30 cellular contexts compared by ENCODE assay signal in the genomic region with DNA sequence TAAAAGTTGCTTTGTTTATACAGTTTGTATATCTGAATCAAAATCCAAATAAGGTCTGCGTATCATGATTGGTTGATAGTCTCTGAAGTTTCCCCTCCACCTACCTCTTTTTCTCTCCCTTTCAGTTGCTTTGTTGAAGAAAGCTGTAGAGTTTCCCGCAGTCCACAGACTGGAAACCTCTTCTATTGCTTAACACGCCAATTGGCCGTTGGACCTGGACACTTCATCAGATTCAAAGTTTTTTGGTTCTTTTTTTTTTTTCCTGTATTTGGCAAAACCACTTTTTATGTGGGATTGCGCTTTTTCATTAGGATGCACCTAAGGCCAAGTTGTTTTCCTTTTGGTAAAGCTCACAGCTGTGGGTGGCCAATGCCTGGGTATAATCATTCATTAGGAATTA. TPM values are rescaled to one million over a fixed set of nuclear protein-coding genes. Genes with fewer than 3 reads are reported as not detected.
"Had no signal": no experiment of that assay in that cellular context is flagged by ENCODE, and none has a peak within 500 bp of the region (broad histone marks: within the 10 kb centered on the region; RNA-seq: fewer than 3 reads in every experiment).

No MANE protein-coding gene starts in this region.

- H3K27ac Mint-ChIP-seq: activated CD4-positive, alpha-beta T cell treated with anti-CD3 and anti-CD28 coated beads, Interleukin-2, amount 10 ng/mL, durations not matched to agents 24 days and 14 days; activated CD8-positive, alpha-beta T cell treated with anti-CD3 and anti-CD28 coated beads for 36 hours; activated naive CD4-positive, alpha-beta T cell treated with anti-CD3 and anti-CD28 coated beads, Interleukin-2, amount 50 U/mL, for 72 hours; activated T-cell treated with anti-CD3 and anti-CD28 coated beads, Interleukin-2, amount 50 U/mL, for 24 hours; activated T-helper 2 cell treated with anti-CD3 and anti-CD28 coated beads, Interferon-gamma antibody, Interleukin-2, Interleukin-4, amounts not matched to agents 10 μg/mL and 5 μg/mL and 100 μg/mL, durations not matched to agents 14 hours and 24 hours and 36 hours had no signal

- H3K4me3 Mint-ChIP-seq: activated CD4-positive, alpha-beta T cell treated with anti-CD3 and anti-CD28 coated beads, Interleukin-2, amount 10 ng/mL, durations not matched to agents 24 days and 14 days; activated CD8-positive, alpha-beta T cell treated with anti-CD3 and anti-CD28 coated beads for 36 hours; activated T-cell treated with anti-CD3 and anti-CD28 coated beads, Interleukin-2, amount 50 U/mL, for 24 hours had no signal

- H3K36me3 ChIP-seq: adrenal gland, breast epithelium, MG63, SJCRH30, WERI-Rb-1 had no signal

- H3K27ac ChIP-seq: adrenal gland, SJCRH30, SK-N-MC, WERI-Rb-1 had no signal

- H3K4me3 ChIP-seq: adrenal gland, body of pancreas, breast epithelium, MG63, SJCRH30, SK-N-MC had no signal

- H3K27me3 ChIP-seq: adrenal gland, body of pancreas, breast epithelium, MG63, SJCRH30 had no signal

- ATAC-seq: activated CD8-positive, alpha-beta T cell treated with anti-CD3 and anti-CD28 coated beads for 36 hours; activated naive CD4-positive, alpha-beta T cell treated with anti-CD3 and anti-CD28 coated beads, Interleukin-2, amount 50 U/mL, for 72 hours; body of pancreas had no signal

- H3K36me3 Mint-ChIP-seq: activated naive CD4-positive, alpha-beta T cell treated with anti-CD3 and anti-CD28 coated beads, Interleukin-2, amount 50 U/mL, for 72 hours had no signal

- H3K4me1 Mint-ChIP-seq: activated CD4-positive, alpha-beta T cell treated with anti-CD3 and anti-CD28 coated beads, Interleukin-2, amount 10 ng/mL, durations not matched to agents 24 days and 14 days had no signal

- H3K9me3 Mint-ChIP-seq: activated CD4-positive, alpha-beta T cell treated with anti-CD3 and anti-CD28 coated beads, Interleukin-2, amount 10 ng/mL, durations not matched to agents 24 days and 14 days; activated CD8-positive, alpha-beta T cell treated with anti-CD3 and anti-CD28 coated beads for 36 hours; activated naive CD4-positive, alpha-beta T cell treated with anti-CD3 and anti-CD28 coated beads, Interleukin-2, amount 50 U/mL, for 72 hours; activated T-cell treated with anti-CD3 and anti-CD28 coated beads, Interleukin-2, amount 50 U/mL, for 24 hours; activated T-helper 2 cell treated with anti-CD3 and anti-CD28 coated beads, Interferon-gamma antibody, Interleukin-2, Interleukin-4, amounts not matched to agents 10 μg/mL and 5 μg/mL and 100 μg/mL, durations not matched to agents 14 hours and 24 hours and 36 hours had no signal

- H3K9me3 ChIP-seq: adrenal gland, body of pancreas, breast epithelium, SJCRH30 had no signal

- DNase-seq: activated CD4-positive, alpha-beta T cell treated with anti-CD3 and anti-CD28 coated beads, Interleukin-2, amount 10 ng/mL, durations not matched to agents 24 days and 14 days; activated CD4-positive, alpha-beta T cell treated with anti-CD3 and anti-CD28 coated beads, Interleukin-2, amount 50 U/mL, for 4 hours; activated CD4-positive, CD25-positive, alpha-beta regulatory T cell; activated CD8-positive, alpha-beta T cell treated with anti-CD3 and anti-CD28 coated beads for 36 hours; activated gamma-delta T cell; activated naive CD4-positive, alpha-beta T cell treated with Interleukin-2 at 50 U/mL for 16 hours; activated T-cell treated with anti-CD3 and anti-CD28 coated beads, Interleukin-2, amount 50 U/mL, for 24 hours; adrenal gland; body of pancreas; MG63; NCI-H1048; NCI-H1105 treated with DMSO at 0.1 percent for 48 hours; NCI-H1436 treated with DMSO at 0.1 percent for 48 hours; NCI-H1694 treated with DMSO at 0.1 percent for 48 hours; NCI-H2029; NCI-H510A; NCI-H526; NCI-H748 treated with DMSO at 0.1 percent for 48 hours; NK-92 treated with Interleukin-12 subunit alpha and Interleukin-12 subunit beta, amount 100 ng/mL, for 24 hours; SHP77; SJCRH30; T1000; WERI-Rb-1 had no signal

RNA-seq across cellular contexts. Expression of a gene that starts 14.5 kb away (rescaled TPM):
- total RNA-seq: activated CD8-positive, alpha-beta memory T cell treated with anti-CD3 and anti-CD28 coated beads for 36 hours; activated CD8-positive, alpha-beta T cell treated with anti-CD3 and anti-CD28 coated beads for 36 hours; activated naive CD4-positive, alpha-beta T cell treated with anti-CD3 and anti-CD28 coated beads, Interleukin-2, amount 50 U/mL, for 72 hours; activated T-helper 2 cell treated with anti-CD3 and anti-CD28 coated beads, Interferon-gamma antibody, Interleukin-2, Interleukin-4, amounts not matched to agents 10 μg/mL and 5 μg/mL and 100 μg/mL, durations not matched to agents 14 hours and 24 hours and 36 hours; T-helper 2 cell treated with Interferon-gamma antibody and Interleukin-4, amounts not matched to agents 100 ng/mL and 5 ng/mL, for 36 hours had no signal

RNA-seq across cellular contexts. Expression of a gene that starts 58.5 kb away (rescaled TPM):
- total RNA-seq: activated CD4-positive, alpha-beta T cell treated with anti-CD3 and anti-CD28 coated beads, Interleukin-2, amount 10 ng/mL, durations not matched to agents 24 days and 14 days; activated CD8-positive, alpha-beta memory T cell treated with anti-CD3 and anti-CD28 coated beads for 36 hours; activated CD8-positive, alpha-beta T cell treated with anti-CD3 and anti-CD28 coated beads for 36 hours; activated naive CD4-positive, alpha-beta T cell treated with anti-CD3 and anti-CD28 coated beads, Interleukin-2, amount 50 U/mL, for 72 hours; activated T-helper 2 cell treated with anti-CD3 and anti-CD28 coated beads, Interferon-gamma antibody, Interleukin-2, Interleukin-4, amounts not matched to agents 10 μg/mL and 5 μg/mL and 100 μg/mL, durations not matched to agents 14 hours and 24 hours and 36 hours; SJCRH30; T-helper 1 cell treated with Interleukin-12 subunit alpha and Interleukin-12 subunit beta and Interleukin-4 antibody, amounts not matched to agents 30 ng/mL and 1 ng/mL, for 36 hours; T-helper 2 cell treated with Interferon-gamma antibody and Interleukin-4, amounts not matched to agents 100 ng/mL and 5 ng/mL, for 36 hours had no signal
